Comparison of ENCODE assay signal across 8 cellular contexts in genomic region chr3:66472313-66473134, GRCh38. TPM values are rescaled to one million over a fixed set of nuclear protein-coding genes. Genes with fewer than 3 reads are reported as not detected.
DNase-seq lines count a peak whose midpoint lies in the region; ATAC-seq, FAIRE-seq and TF ChIP-seq lines count a peak whose summit lies in the region.

No MANE protein-coding gene starts in this region.

- no peak overlapping the region for H2BK12ac ChIP-seq in H1 (ENCODE audit: low read depth, low read length)

- H3K27ac ChIP-seq in left ventricle myocardium inferior (replicated peaks), result no peak overlapping the region
- H3K27ac ChIP-seq in H1 (ENCODE audit: low read depth, low read length), result no peak overlapping the region

- TF ChIP-seq RAD21 in H1 (IDR thresholded peaks at IDR 0.05 in 1 of 2, conservative IDR thresholded peaks at IDR 0.05 in 1 of 2; ENCODE audit: low read depth in 2 of 2, low read length in 2 of 2), result no peak

- H3K79me2 ChIP-seq in H1 (ENCODE audit: control insufficient read depth in 1 of 2, insufficient read depth in 2 of 2, low read length in 2 of 2), result peaks cover 52 to 99% of the 10 kb centered on the region in 2 experiments

- no peak overlapping the region for H2AFZ ChIP-seq in H1 (ENCODE audit: low read length)

- TF ChIP-seq POLR2A in H1 (IDR thresholded peaks at IDR 0.05; ENCODE audit: control extremely low read depth in 1 of 2, low read depth in 2 of 2, low read length in 2 of 2), result no peak

- H3K9ac ChIP-seq in H1 (replicated peaks in 1 of 4; ENCODE audit: extremely low read depth in 1 of 4, low read depth in 3 of 4, low read length in 3 of 4) (no peak overlapping the region), skeletal muscle satellite cell (ENCODE audit: low read depth, low read length) (peak overlapping the region; percentile 58)

- H3K18ac ChIP-seq in H1 (ENCODE audit: extremely low read depth, low read length), result no peak overlapping the region

- no peak overlapping the region for H2BK20ac ChIP-seq in H1 (ENCODE audit: low read length)

- H3K23ac ChIP-seq in H1 (ENCODE audit: insufficient read length), result no peak overlapping the region

- no peak overlapping the region for H4K91ac ChIP-seq in H1 (replicated peaks; ENCODE audit: insufficient read length, low read length)

- H2BK5ac ChIP-seq in H1 (ENCODE audit: low read depth, low read length), result no peak overlapping the region

- no peaks in the 10 kb centered on the region for H3K9me3 ChIP-seq in left ventricle myocardium inferior (replicated peaks)
- no peaks in the 10 kb centered on the region for H3K9me3 ChIP-seq in H1 (ENCODE audit: insufficient read depth in 2 of 2, low read depth in 1 of 2, low read length in 1 of 2)
- no peaks in the 10 kb centered on the region for H3K9me3 ChIP-seq in skeletal muscle satellite cell (replicated peaks; ENCODE audit: low read length)

- H3K36me3 ChIP-seq in left ventricle myocardium inferior (no peaks in the 10 kb centered on the region), H1 (ENCODE audit: control insufficient read depth in 2 of 4, insufficient read depth in 4 of 4, low read length in 3 of 4) (no peaks in the 10 kb centered on the region), skeletal muscle satellite cell (ENCODE audit: insufficient read depth, low read length) (no peaks in the 10 kb centered on the region)

- CTCF ChIA-PET in H1 (lab: Charles Lee; ENCODE audit: partially characterized antibody), result interaction anchor here (0.9 to 1.6 kb wide), 6 partner anchors 11 to 100 kb away, joined by 3 to 5 read pairs (median 3); no protein-coding TSS in a partner anchor

- POLR2A ChIA-PET in H1 (lab: Charles Lee; ENCODE audit: partially characterized antibody), result interaction anchor here (1.0 to 1.9 kb wide), 5 partner anchors 8 to 19 kb away, joined by 3 to 9 read pairs (median 6); no protein-coding TSS in a partner anchor

- no peak overlapping the region for H3K56ac ChIP-seq in H1 (replicated peaks; ENCODE audit: insufficient read length, low read depth, low read length)

- no peaks in the 10 kb centered on the region for H3K23me2 ChIP-seq in H1 (ENCODE audit: low read depth, low read length)

- WGBS in H1 (ENCODE audit: extremely low coverage in 1 of 2, insufficient coverage in 1 of 2, insufficient read length in 1 of 2, insufficient replicate concordance in 2 of 2, low coverage in 1 of 2, low lambda C conversion rate in 2 of 2, missing lambda C conversion rate in 1 of 2), 2 experiments, result 80% methylated on average over 12 of the region's 12 CpGs; no CpG with 5 or more reads in 1 of the 2 experiments

- peaks cover 26% of the 10 kb centered on the region for H3K79me1 ChIP-seq in H1 (ENCODE audit: low read depth, low read length)

- H3K4me2 ChIP-seq in H1 (ENCODE audit: insufficient read depth in 1 of 2, low read depth in 2 of 2, low read length in 2 of 2) (no peak overlapping the region), skeletal muscle satellite cell (ENCODE audit: low read length) (peak overlapping the region; percentile 54)

- H3K4me3 ChIP-seq in left ventricle myocardium inferior (peak overlapping the region; percentile 12), H1 (ENCODE audit: extremely low read depth in 1 of 4, insufficient read depth in 2 of 4, low read depth in 3 of 4, low read length in 4 of 4) (no peak overlapping the region), skeletal muscle satellite cell (ENCODE audit: low read length) (peak overlapping the region; percentile 19)

- no peak overlapping the region for H2BK120ac ChIP-seq in H1 (replicated peaks; ENCODE audit: low read depth, low read length)

- no peak overlapping the region for H3K14ac ChIP-seq in H1 (ENCODE audit: insufficient read length)

- no peak for DNase-seq in left ventricle myocardium inferior
- no peak for DNase-seq in Right ventricle myocardium inferior (ENCODE audit: missing footprints)
- peak; percentile 16 for DNase-seq in T-helper 22 cell (ENCODE audit: low read depth)
- no peak for DNase-seq in H1 (ENCODE audit: low read depth in 1 of 2, low spot score in 2 of 2)
- no peak for DNase-seq in NCI-H1092 treated with DMSO at 0.1 percent for 48 hours (lab: John Stamatoyannopoulos, UW)
- DNase-seq in CD1c-positive myeloid dendritic cell (ENCODE audit: extremely low spot score), result no peak

- no peak for TF ChIP-seq EP300 in H1 (IDR thresholded peaks at IDR 0.05; ENCODE audit: borderline replicate concordance in 1 of 2, low read depth in 2 of 2, low read length in 2 of 2)

- FAIRE-seq in H1 (lab: Jason Lieb, UNC), result no peak

- no peak for ATAC-seq in Right ventricle myocardium inferior
- ATAC-seq in HG03039 (IDR thresholded peaks at IDR 0.05; ENCODE audit: unreplicated experiment), result peak; percentile 56

- H2AK5ac ChIP-seq in H1 (ENCODE audit: low read depth, low read length), result peak overlapping the region; percentile 67; the same call in 1 of the 2 replicates

- H4K8ac ChIP-seq in H1 (ENCODE audit: extremely low read depth, insufficient read depth, low read length), result no peak overlapping the region

- H3K4ac ChIP-seq in H1 (replicated peaks; ENCODE audit: insufficient read length, low read depth, low read length), result no peak overlapping the region

- no peaks in the 10 kb centered on the region for H3K27me3 ChIP-seq in left ventricle myocardium inferior (ENCODE audit: low read depth)
- no peaks in the 10 kb centered on the region for H3K27me3 ChIP-seq in H1 (replicated peaks in 1 of 4; ENCODE audit: control insufficient read depth in 3 of 4, extremely low read depth in 1 of 4, insufficient read depth in 3 of 4, low read length in 3 of 4)
- no peaks in the 10 kb centered on the region for H3K27me3 ChIP-seq in skeletal muscle satellite cell (ENCODE audit: control insufficient read depth, insufficient read depth, low read length)

- H4K5ac ChIP-seq in H1 (ENCODE audit: insufficient read length, low read depth, low read length), result no peak overlapping the region

- peaks cover 90% of the 10 kb centered on the region for H3K4me1 ChIP-seq in left ventricle myocardium inferior
- H3K4me1 ChIP-seq in H1 (replicated peaks in 1 of 4; ENCODE audit: control insufficient read depth in 3 of 4, insufficient read depth in 4 of 4, low read length in 3 of 4), result peaks cover 2 to 45% (median 33%) of the 10 kb centered on the region in 4 experiments
- peaks cover 40% of the 10 kb centered on the region for H3K4me1 ChIP-seq in skeletal muscle satellite cell (ENCODE audit: control insufficient read depth, insufficient read depth, low read length)

- H2BK15ac ChIP-seq in H1 (ENCODE audit: low read length), result no peak overlapping the region

- TF ChIP-seq CTCF in left ventricle myocardium inferior (IDR thresholded peaks at IDR 0.05; ENCODE audit: borderline replicate concordance) (no peak), H1 (IDR thresholded peaks at IDR 0.05; ENCODE audit: control extremely low read depth in 1 of 3, insufficient read depth in 1 of 3, low read depth in 1 of 3, low read length in 3 of 3) (no peak)

- intact Hi-C loops in left ventricle myocardium inferior (cut with micrococcal nuclease), result no loop called here
- intact Hi-C loops in Right ventricle myocardium inferior (cut with DNase I), result no loop called here

- H4K20me1 ChIP-seq in H1 (replicated peaks in 1 of 2; ENCODE audit: control insufficient read depth in 1 of 2, insufficient read depth in 2 of 2, low read length in 2 of 2), result peaks cover 45 to 48% of the 10 kb centered on the region in 2 experiments

TF ChIP-seq in H1, 55 proteins besides CTCF, POLR2A, EP300 and RAD21:
- no peak for TF ChIP-seq EZH2 (IDR thresholded peaks at IDR 0.05; ENCODE audit: low read depth, low read length, severe bottlenecking)
- no peak for TF ChIP-seq KDM4A (IDR thresholded peaks at IDR 0.05; ENCODE audit: low read depth, low read length, severe bottlenecking)
- no peak for TF ChIP-seq NRF1 (IDR thresholded peaks at IDR 0.05; ENCODE audit: low read depth, low read length)
- no peak for TF ChIP-seq RFX5 (IDR thresholded peaks at IDR 0.05; ENCODE audit: borderline replicate concordance, low read depth, low read length)
- no peak for TF ChIP-seq ZNF274 (IDR thresholded peaks at IDR 0.05; ENCODE audit: borderline replicate concordance, extremely low read depth, low read length)
- TF ChIP-seq CBX8 (IDR thresholded peaks at IDR 0.05; ENCODE audit: borderline replicate concordance, low read depth, low read length), result no peak

RNA-seq across cellular contexts. Expression of gene LRIG1, which starts 28.3 kb away (rescaled TPM):
- total RNA-seq in left ventricle myocardium inferior (137 TPM), Right ventricle myocardium inferior (93.8 TPM)
- total RNA-seq in H1 (2021; fragmentation: NEBNext Ultra II Directional; extraction: Animal tissue kit (Norgen Biotek cat#: 25700)), result 78.1 and 86.8 TPM in 2 replicates
- 88.7 and 94.1 TPM in 2 replicates for polyA plus RNA-seq in H1 (2011; rRNA removed)
- 87.8 TPM for polyA plus RNA-seq in H1 (2011; cell fraction: cytosol; rRNA removed)
- 241 TPM for polyA plus RNA-seq in H1 (2011; cell fraction: nucleus; rRNA removed)
- polyA plus RNA-seq in H1 (2012, experiment 1 of 2), result 76.9 to 126 TPM (median 101 TPM) in 4 replicates
- polyA plus RNA-seq in H1 (2012, experiment 2 of 2), result 35.9 TPM
- polyA plus RNA-seq in H1 (2013, experiment 1 of 2), result 95.4 TPM
- polyA plus RNA-seq in H1 (2013, experiment 2 of 2), result 95.1 TPM
- 291 and 398 TPM in 2 replicates for polyA minus RNA-seq in H1 (2011; rRNA and poly(A)+ RNA removed)
- polyA minus RNA-seq in H1 (2011; cell fraction: cytosol; rRNA and poly(A)+ RNA removed), result 82.9 TPM
- 139 TPM for polyA minus RNA-seq in H1 (2011; cell fraction: nucleus; rRNA and poly(A)+ RNA removed)
- 2.8 and 23.2 TPM in 2 replicates for total RNA-seq in skeletal muscle satellite cell (2012; rRNA removed)

Comparison
In these comparisons a context has a peak if more than half of its experiments do, and no peak if none do; other contexts are left out.
1. H3K4me3 ChIP-seq: peak in left ventricle myocardium inferior (single experiment) and skeletal muscle satellite cell (single experiment); none in H1 (0 of 4).